ENCODE assay signal across 1 cellular context in the genomic region with DNA sequence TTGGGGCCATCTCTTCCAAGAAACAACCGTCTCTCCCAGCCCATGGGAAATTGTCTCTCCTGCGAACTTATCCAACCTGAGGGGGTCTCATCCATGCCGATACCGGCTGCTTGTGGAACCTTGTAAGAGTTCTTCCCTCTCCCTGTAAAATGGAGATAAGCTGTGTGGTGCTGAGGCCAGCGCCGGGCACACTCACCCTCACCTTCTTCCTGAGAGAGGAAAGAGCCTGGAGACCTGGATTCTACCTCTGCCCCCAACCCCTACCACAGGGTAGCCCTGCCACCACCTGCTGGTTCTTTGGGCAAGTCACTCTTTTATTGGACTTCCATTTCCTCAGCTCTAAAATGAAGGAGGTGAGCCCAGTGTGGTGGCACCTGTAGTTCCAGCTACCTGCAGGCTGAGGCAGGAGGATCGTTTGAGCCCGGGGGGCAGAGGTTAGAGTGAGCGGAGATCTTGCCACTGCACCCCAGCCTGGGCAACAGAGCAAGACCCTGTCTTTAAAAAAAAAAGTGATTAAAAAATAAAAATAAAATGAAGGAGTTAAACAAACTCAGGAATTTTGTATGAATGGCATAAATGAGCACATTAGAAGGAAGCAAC.
TF ChIP-seq lines count a peak whose summit lies in the region.

No MANE protein-coding gene starts in this region.

TF ChIP-seq in K562, 482 proteins besides CTCF, POLR2A, EP300 and RAD21 (continued from another document and continues in another):
- TF ChIP-seq, protein P1, sequence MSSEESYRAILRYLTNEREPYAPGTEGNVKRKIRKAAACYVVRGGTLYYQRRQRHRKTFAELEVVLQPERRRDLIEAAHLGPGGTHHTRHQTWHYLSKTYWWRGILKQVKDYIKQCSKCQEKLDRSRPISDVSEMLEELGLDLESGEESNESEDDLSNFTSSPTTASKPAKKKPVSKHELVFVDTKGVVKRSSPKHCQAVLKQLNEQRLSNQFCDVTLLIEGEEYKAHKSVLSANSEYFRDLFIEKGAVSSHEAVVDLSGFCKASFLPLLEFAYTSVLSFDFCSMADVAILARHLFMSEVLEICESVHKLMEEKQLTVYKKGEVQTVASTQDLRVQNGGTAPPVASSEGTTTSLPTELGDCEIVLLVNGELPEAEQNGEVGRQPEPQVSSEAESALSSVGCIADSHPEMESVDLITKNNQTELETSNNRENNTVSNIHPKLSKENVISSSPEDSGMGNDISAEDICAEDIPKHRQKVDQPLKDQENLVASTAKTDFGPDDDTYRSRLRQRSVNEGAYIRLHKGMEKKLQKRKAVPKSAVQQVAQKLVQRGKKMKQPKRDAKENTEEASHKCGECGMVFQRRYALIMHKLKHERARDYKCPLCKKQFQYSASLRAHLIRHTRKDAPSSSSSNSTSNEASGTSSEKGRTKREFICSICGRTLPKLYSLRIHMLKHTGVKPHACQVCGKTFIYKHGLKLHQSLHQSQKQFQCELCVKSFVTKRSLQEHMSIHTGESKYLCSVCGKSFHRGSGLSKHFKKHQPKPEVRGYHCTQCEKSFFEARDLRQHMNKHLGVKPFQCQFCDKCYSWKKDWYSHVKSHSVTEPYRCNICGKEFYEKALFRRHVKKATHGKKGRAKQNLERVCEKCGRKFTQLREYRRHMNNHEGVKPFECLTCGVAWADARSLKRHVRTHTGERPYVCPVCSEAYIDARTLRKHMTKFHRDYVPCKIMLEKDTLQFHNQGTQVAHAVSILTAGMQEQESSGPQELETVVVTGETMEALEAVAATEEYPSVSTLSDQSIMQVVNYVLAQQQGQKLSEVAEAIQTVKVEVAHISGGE (CRISPR knock-in tag; IDR thresholded peaks at IDR 0.05): 0 out of 6 replicates have a peak, but pooled peaks of 1 of the 3 experiments have one; percentile 3
- TF ChIP-seq PHB (CRISPR knock-in tag; IDR thresholded peaks at IDR 0.05) (no peak), ZNF175 (CRISPR knock-in tag; IDR thresholded peaks at IDR 0.05; ENCODE audit: low read depth) (peak; percentile 12; the same call in 1 of the 2 replicates), OTX1 (CRISPR knock-in tag; IDR thresholded peaks at IDR 0.05) (0 out of 2 replicates have a peak, but pooled peaks have one; percentile 44), HOXB6 (CRISPR knock-in tag; IDR thresholded peaks at IDR 0.05; ENCODE audit: borderline replicate concordance) (no peak), ZNF584 (CRISPR knock-in tag; IDR thresholded peaks at IDR 0.05; ENCODE audit: low read depth) (0 out of 2 replicates have a peak, but pooled peaks have one; percentile 9), TCF7L2 (IDR thresholded peaks at IDR 0.05; ENCODE audit: low read depth, low read length) (no peak), KLF16 (IDR thresholded peaks at IDR 0.05) (peak; percentile 7; the same call in 1 of the 2 replicates), ARHGAP35 (IDR thresholded peaks at IDR 0.05; ENCODE audit: partially characterized antibody) (no peak), EHMT2 (IDR thresholded peaks at IDR 0.05) (0 out of 2 replicates have a peak, but pooled peaks have one; percentile 12)
- TF ChIP-seq, protein P2, sequence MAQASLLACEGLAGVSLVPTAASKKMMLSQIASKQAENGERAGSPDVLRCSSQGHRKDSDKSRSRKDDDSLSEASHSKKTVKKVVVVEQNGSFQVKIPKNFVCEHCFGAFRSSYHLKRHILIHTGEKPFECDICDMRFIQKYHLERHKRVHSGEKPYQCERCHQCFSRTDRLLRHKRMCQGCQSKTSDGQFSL (CRISPR knock-in tag; IDR thresholded peaks at IDR 0.05): 0 out of 2 replicates have a peak, but pooled peaks have one; percentile 11
- TF ChIP-seq, protein P2 (tag; IDR thresholded peaks at IDR 0.05): no peak
- TF ChIP-seq, protein P3, sequence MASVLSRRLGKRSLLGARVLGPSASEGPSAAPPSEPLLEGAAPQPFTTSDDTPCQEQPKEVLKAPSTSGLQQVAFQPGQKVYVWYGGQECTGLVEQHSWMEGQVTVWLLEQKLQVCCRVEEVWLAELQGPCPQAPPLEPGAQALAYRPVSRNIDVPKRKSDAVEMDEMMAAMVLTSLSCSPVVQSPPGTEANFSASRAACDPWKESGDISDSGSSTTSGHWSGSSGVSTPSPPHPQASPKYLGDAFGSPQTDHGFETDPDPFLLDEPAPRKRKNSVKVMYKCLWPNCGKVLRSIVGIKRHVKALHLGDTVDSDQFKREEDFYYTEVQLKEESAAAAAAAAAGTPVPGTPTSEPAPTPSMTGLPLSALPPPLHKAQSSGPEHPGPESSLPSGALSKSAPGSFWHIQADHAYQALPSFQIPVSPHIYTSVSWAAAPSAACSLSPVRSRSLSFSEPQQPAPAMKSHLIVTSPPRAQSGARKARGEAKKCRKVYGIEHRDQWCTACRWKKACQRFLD (CRISPR knock-in tag; IDR thresholded peaks at IDR 0.05): 0 out of 2 replicates have a peak, but pooled peaks have one; percentile 13
- TF ChIP-seq, protein P4, sequence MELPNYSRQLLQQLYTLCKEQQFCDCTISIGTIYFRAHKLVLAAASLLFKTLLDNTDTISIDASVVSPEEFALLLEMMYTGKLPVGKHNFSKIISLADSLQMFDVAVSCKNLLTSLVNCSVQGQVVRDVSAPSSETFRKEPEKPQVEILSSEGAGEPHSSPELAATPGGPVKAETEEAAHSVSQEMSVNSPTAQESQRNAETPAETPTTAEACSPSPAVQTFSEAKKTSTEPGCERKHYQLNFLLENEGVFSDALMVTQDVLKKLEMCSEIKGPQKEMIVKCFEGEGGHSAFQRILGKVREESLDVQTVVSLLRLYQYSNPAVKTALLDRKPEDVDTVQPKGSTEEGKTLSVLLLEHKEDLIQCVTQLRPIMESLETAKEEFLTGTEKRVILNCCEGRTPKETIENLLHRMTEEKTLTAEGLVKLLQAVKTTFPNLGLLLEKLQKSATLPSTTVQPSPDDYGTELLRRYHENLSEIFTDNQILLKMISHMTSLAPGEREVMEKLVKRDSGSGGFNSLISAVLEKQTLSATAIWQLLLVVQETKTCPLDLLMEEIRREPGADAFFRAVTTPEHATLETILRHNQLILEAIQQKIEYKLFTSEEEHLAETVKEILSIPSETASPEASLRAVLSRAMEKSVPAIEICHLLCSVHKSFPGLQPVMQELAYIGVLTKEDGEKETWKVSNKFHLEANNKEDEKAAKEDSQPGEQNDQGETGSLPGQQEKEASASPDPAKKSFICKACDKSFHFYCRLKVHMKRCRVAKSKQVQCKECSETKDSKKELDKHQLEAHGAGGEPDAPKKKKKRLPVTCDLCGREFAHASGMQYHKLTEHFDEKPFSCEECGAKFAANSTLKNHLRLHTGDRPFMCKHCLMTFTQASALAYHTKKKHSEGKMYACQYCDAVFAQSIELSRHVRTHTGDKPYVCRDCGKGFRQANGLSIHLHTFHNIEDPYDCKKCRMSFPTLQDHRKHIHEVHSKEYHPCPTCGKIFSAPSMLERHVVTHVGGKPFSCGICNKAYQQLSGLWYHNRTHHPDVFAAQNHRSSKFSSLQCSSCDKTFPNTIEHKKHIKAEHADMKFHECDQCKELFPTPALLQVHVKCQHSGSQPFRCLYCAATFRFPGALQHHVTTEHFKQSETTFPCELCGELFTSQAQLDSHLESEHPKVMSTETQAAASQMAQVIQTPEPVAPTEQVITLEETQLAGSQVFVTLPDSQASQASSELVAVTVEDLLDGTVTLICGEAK (IDR thresholded peaks at IDR 0.05): no peak
- TF ChIP-seq, protein P4 (CRISPR knock-in tag; IDR thresholded peaks at IDR 0.05): no peak
- TF ChIP-seq, protein P5, sequence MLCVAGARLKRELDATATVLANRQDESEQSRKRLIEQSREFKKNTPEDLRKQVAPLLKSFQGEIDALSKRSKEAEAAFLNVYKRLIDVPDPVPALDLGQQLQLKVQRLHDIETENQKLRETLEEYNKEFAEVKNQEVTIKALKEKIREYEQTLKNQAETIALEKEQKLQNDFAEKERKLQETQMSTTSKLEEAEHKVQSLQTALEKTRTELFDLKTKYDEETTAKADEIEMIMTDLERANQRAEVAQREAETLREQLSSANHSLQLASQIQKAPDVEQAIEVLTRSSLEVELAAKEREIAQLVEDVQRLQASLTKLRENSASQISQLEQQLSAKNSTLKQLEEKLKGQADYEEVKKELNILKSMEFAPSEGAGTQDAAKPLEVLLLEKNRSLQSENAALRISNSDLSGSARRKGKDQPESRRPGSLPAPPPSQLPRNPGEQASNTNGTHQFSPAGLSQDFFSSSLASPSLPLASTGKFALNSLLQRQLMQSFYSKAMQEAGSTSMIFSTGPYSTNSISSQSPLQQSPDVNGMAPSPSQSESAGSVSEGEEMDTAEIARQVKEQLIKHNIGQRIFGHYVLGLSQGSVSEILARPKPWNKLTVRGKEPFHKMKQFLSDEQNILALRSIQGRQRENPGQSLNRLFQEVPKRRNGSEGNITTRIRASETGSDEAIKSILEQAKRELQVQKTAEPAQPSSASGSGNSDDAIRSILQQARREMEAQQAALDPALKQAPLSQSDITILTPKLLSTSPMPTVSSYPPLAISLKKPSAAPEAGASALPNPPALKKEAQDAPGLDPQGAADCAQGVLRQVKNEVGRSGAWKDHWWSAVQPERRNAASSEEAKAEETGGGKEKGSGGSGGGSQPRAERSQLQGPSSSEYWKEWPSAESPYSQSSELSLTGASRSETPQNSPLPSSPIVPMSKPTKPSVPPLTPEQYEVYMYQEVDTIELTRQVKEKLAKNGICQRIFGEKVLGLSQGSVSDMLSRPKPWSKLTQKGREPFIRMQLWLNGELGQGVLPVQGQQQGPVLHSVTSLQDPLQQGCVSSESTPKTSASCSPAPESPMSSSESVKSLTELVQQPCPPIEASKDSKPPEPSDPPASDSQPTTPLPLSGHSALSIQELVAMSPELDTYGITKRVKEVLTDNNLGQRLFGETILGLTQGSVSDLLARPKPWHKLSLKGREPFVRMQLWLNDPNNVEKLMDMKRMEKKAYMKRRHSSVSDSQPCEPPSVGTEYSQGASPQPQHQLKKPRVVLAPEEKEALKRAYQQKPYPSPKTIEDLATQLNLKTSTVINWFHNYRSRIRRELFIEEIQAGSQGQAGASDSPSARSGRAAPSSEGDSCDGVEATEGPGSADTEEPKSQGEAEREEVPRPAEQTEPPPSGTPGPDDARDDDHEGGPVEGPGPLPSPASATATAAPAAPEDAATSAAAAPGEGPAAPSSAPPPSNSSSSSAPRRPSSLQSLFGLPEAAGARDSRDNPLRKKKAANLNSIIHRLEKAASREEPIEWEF (CRISPR knock-in tag; IDR thresholded peaks at IDR 0.05): peak; percentile 77; the same call in 1 of the 2 replicates
- TF ChIP-seq, protein P6, sequence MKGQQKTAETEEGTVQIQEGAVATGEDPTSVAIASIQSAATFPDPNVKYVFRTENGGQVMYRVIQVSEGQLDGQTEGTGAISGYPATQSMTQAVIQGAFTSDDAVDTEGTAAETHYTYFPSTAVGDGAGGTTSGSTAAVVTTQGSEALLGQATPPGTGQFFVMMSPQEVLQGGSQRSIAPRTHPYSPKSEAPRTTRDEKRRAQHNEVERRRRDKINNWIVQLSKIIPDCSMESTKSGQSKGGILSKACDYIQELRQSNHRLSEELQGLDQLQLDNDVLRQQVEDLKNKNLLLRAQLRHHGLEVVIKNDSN (CRISPR knock-in tag; IDR thresholded peaks at IDR 0.05): 0 out of 2 replicates have a peak, but pooled peaks have one; percentile 3
- TF ChIP-seq, protein P7, sequence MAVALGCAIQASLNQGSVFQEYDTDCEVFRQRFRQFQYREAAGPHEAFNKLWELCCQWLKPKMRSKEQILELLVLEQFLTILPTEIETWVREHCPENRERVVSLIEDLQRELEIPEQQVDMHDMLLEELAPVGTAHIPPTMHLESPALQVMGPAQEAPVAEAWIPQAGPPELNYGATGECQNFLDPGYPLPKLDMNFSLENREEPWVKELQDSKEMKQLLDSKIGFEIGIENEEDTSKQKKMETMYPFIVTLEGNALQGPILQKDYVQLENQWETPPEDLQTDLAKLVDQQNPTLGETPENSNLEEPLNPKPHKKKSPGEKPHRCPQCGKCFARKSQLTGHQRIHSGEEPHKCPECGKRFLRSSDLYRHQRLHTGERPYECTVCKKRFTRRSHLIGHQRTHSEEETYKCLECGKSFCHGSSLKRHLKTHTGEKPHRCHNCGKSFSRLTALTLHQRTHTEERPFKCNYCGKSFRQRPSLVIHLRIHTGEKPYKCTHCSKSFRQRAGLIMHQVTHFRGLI (CRISPR knock-in tag; IDR thresholded peaks at IDR 0.05): no peak
